Comparison of ENCODE assay signal across 22 cellular contexts in the genomic region with DNA sequence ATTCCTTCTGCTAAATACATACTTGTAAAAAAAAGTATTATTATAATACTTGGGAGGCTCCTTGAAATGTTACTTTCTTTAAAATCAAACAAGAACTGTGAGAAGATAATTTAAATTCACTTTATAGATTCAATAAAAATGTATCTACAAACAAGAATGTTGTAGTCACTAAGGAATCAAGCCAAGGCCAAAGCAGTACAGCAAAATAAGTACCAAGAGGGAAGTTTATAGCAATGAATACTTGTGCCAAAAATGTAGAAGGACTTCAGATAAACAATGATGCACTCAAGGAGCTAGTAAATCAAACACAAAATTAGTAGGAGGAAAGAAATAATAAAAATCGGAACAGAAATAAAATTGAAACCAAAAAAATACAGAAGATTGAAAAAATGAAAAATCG.
"Had no signal": no experiment of that assay in that cellular context is flagged by ENCODE, and none has a peak within 500 bp of the region (broad histone marks: within the 10 kb centered on the region; RNA-seq: fewer than 3 reads in every experiment).

No MANE protein-coding gene starts in this region.

- H3K4me3 ChIP-seq: MG63, SJCRH30 had no signal

- H3K27me3 ChIP-seq: MG63, SJCRH30 had no signal

- H3K9me3 ChIP-seq: MG63, SJCRH30 had no signal

- H3K27ac ChIP-seq: RWPE1, SJCRH30 had no signal

- H3K36me3 ChIP-seq: MG63, SJCRH30 had no signal

- H3K4me1 ChIP-seq: SJCRH30 had no signal

- DNase-seq: Kasumi-1, KG1, MG63, NCI-H1092, NCI-H1105 treated with DMSO at 0.1 percent for 48 hours, NCI-H1436, NCI-H187, NCI-H2029, NCI-H2081 treated with DMSO at 0.1 percent for 48 hours, NCI-H2171, NCI-H226, NCI-H446, NCI-H510A, NCI-H524 treated with DMSO at 0.1 percent for 48 hours, NCI-H69, NCI-H774, SHP77 treated with DMSO at 0.1 percent for 48 hours, SJCRH30, T-helper 1 cell had no signal

- ATAC-seq: Panc1, SK-N-SH treated with all-trans-retinoic acid at 6 μM for 48 hours had no signal
